Comparison of ENCODE assay signal across 20 cellular contexts in the genomic region with DNA sequence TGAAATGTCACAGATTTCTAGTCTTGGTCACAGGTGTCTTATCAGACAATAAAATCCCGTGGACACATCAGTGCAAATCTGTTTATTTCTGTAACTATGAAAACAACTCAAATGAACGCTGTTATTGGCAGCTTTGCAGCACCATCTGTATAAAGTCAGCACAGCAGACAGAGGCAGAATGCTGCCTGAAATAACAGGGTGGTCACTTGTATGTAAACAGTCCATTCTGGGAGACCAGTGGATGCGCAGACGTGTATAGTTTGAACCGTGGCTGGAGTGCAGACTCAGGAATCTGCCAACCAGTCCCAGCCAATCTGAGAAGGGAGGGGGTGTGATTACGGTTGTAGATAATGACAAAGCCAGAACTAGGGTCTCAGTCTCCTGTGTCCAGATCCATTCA.
"Had no signal": no experiment of that assay in that cellular context is flagged by ENCODE, and none has a peak within 500 bp of the region (broad histone marks: within the 10 kb centered on the region; RNA-seq: fewer than 3 reads in every experiment).

No MANE protein-coding gene starts in this region.

- H3K4me3 Mint-ChIP-seq: activated CD4-positive, alpha-beta T cell treated with anti-CD3 and anti-CD28 coated beads, Interleukin-2, amount 10 ng/mL, durations not matched to agents 24 days and 14 days; activated CD8-positive, alpha-beta T cell treated with anti-CD3 and anti-CD28 coated beads, Interleukin-2, amount 10 ng/mL, durations not matched to agents 7 days and 5 days; activated naive CD8-positive, alpha-beta T cell treated with anti-CD3 and anti-CD28 coated beads for 36 hours; central memory CD8-positive, alpha-beta T cell; natural killer cell treated with Interleukin-12 subunit alpha and Interleukin-12 subunit beta and Interleukin-15 and Interleukin-18, amount 100 ng/mL, for 72 hours had no signal

- H3K4me3 ChIP-seq: body of pancreas, transverse colon had no signal

- H3K27me3 Mint-ChIP-seq: activated CD4-positive, alpha-beta T cell treated with anti-CD3 and anti-CD28 coated beads, Interleukin-2, amount 10 ng/mL, durations not matched to agents 24 days and 14 days; activated naive CD8-positive, alpha-beta T cell treated with anti-CD3 and anti-CD28 coated beads for 36 hours; central memory CD8-positive, alpha-beta T cell; natural killer cell treated with Interleukin-12 subunit alpha and Interleukin-12 subunit beta and Interleukin-15 and Interleukin-18, amount 100 ng/mL, for 72 hours had no signal

- H3K27me3 ChIP-seq: body of pancreas, transverse colon had no signal

- DNase-seq: activated CD4-positive, alpha-beta T cell treated with anti-CD3 and anti-CD28 coated beads, Interleukin-2, amount 10 ng/mL, durations not matched to agents 24 days and 14 days; activated CD4-positive, CD25-positive, alpha-beta regulatory T cell; activated CD8-positive, alpha-beta memory T cell treated with anti-CD3 and anti-CD28 coated beads, Interleukin-2, amount 50 U/mL, for 48 hours; activated CD8-positive, alpha-beta T cell treated with anti-CD3 and anti-CD28 coated beads, Interleukin-2, amount 10 ng/mL, durations not matched to agents 7 days and 5 days; activated naive CD8-positive, alpha-beta T cell treated with anti-CD3 and anti-CD28 coated beads for 36 hours; amygdala; body of pancreas; cortex of kidney; effector CD8-positive, alpha-beta T cell; hippocampal formation; kidney; left ventricle myocardium superior; nucleus accumbens; posterior cingulate gyrus; stimulated activated CD4-positive, alpha-beta T cell treated with anti-CD3 and anti-CD28 coated beads, Interleukin-4, amount 100 ng/mL, for 1 hour; stimulated activated naive CD4-positive, alpha-beta T cell; substantia nigra; transverse colon had no signal

- H3K9me3 ChIP-seq: body of pancreas, transverse colon had no signal

- H3K27ac Mint-ChIP-seq: activated CD4-positive, alpha-beta T cell treated with anti-CD3 and anti-CD28 coated beads, Interleukin-2, amount 10 ng/mL, durations not matched to agents 24 days and 14 days; activated CD8-positive, alpha-beta T cell treated with anti-CD3 and anti-CD28 coated beads, Interleukin-2, amount 10 ng/mL, durations not matched to agents 7 days and 5 days; activated naive CD8-positive, alpha-beta T cell treated with anti-CD3 and anti-CD28 coated beads for 36 hours; natural killer cell treated with Interleukin-12 subunit alpha and Interleukin-12 subunit beta and Interleukin-15 and Interleukin-18, amount 100 ng/mL, for 72 hours had no signal

- H3K27ac ChIP-seq: body of pancreas, transverse colon had no signal

- H3K9me3 Mint-ChIP-seq: activated CD4-positive, alpha-beta T cell treated with anti-CD3 and anti-CD28 coated beads, Interleukin-2, amount 10 ng/mL, durations not matched to agents 24 days and 14 days; activated naive CD8-positive, alpha-beta T cell treated with anti-CD3 and anti-CD28 coated beads for 36 hours; central memory CD8-positive, alpha-beta T cell; natural killer cell treated with Interleukin-12 subunit alpha and Interleukin-12 subunit beta and Interleukin-15 and Interleukin-18, amount 100 ng/mL, for 72 hours had no signal

- FAIRE-seq: kidney had no signal

- ATAC-seq: activated CD8-positive, alpha-beta T cell treated with anti-CD3 and anti-CD28 coated beads, Interleukin-2, amount 10 ng/mL, durations not matched to agents 7 days and 5 days; body of pancreas; left ventricle myocardium superior; natural killer cell treated with Interleukin-12 subunit alpha and Interleukin-12 subunit beta and Interleukin-15 and Interleukin-18, amount 100 ng/mL, for 72 hours had no signal

- H3K4me1 Mint-ChIP-seq: activated CD4-positive, alpha-beta T cell treated with anti-CD3 and anti-CD28 coated beads, Interleukin-2, amount 10 ng/mL, durations not matched to agents 24 days and 14 days; activated naive CD8-positive, alpha-beta T cell treated with anti-CD3 and anti-CD28 coated beads for 36 hours; central memory CD8-positive, alpha-beta T cell had no signal
